Comparison of ENCODE assay signal across 37 cellular contexts in genomic region chr18:78108587-78108986, GRCh38.
"Had no signal": no experiment of that assay in that cellular context is flagged by ENCODE, and none has a peak within 500 bp of the region (broad histone marks: within the 10 kb centered on the region; RNA-seq: fewer than 3 reads in every experiment).

No MANE protein-coding gene starts in this region.

- H3K36me3 Mint-ChIP-seq: activated naive CD4-positive, alpha-beta T cell treated with anti-CD3 and anti-CD28 coated beads, Interleukin-2, amount 10 ng/mL, durations not matched to agents 7 days and 5 days; activated naive CD4-positive, alpha-beta T cell treated with anti-CD3 and anti-CD28 coated beads, Interleukin-2, amount 50 U/mL, for 24 hours; activated naive CD8-positive, alpha-beta T cell; activated naive CD8-positive, alpha-beta T cell treated with anti-CD3 and anti-CD28 coated beads for 36 hours; activated naive CD8-positive, alpha-beta T cell treated with anti-CD3 and anti-CD28 coated beads, Interleukin-2, amount 10 ng/mL, durations not matched to agents 7 days and 5 days; brain had no signal

- H3K4me1 ChIP-seq: adrenal gland, ascending aorta, body of pancreas, breast epithelium had no signal

- H3K36me3 ChIP-seq: adrenal gland, ascending aorta, brain microvascular endothelial cell, breast epithelium, cardiac muscle cell had no signal

- ATAC-seq: activated naive CD4-positive, alpha-beta T cell treated with anti-CD3 and anti-CD28 coated beads, Interleukin-2, amount 50 U/mL, for 72 hours; activated naive CD8-positive, alpha-beta T cell treated with anti-CD3 and anti-CD28 coated beads, Interleukin-2, amount 50 U/mL, for 24 hours; activated T-cell treated with anti-CD3 and anti-CD28 coated beads, Interleukin-2, amount 50 U/mL, for 4 hours; activated T-cell treated with anti-CD3 and anti-CD28 coated beads, Interleukin-2, amount 50 U/mL, for 72 hours; activated T-helper 17 cell treated with anti-CD3 and anti-CD28 coated beads, Interleukin-2, amount 50 U/mL, for 72 hours; body of pancreas had no signal

- H3K4me3 ChIP-seq: adrenal gland, ascending aorta, body of pancreas, breast epithelium, cardiac muscle cell had no signal

- H3K9me3 Mint-ChIP-seq: activated naive CD8-positive, alpha-beta T cell treated with anti-CD3 and anti-CD28 coated beads for 36 hours; activated T-helper 1 cell treated with anti-CD3 and anti-CD28 coated beads, Interleukin-12 subunit alpha, Interleukin-12 subunit beta, Interleukin-2, Interleukin-4 antibody, amounts not matched to agents 30 ng/mL and 10 ng/mL and 1 ng/mL, durations not matched to agents 14 hours and 24 hours and 36 hours had no signal

- H3K9me3 ChIP-seq: adrenal gland, ascending aorta, body of pancreas, breast epithelium had no signal

- H3K27ac Mint-ChIP-seq: activated naive CD4-positive, alpha-beta T cell treated with anti-CD3 and anti-CD28 coated beads for 36 hours; activated naive CD4-positive, alpha-beta T cell treated with anti-CD3 and anti-CD28 coated beads, Interleukin-2, amount 10 ng/mL, durations not matched to agents 7 days and 5 days; activated naive CD4-positive, alpha-beta T cell treated with anti-CD3 and anti-CD28 coated beads, Interleukin-2, amount 50 U/mL, for 24 hours; activated naive CD4-positive, alpha-beta T cell treated with anti-CD3 and anti-CD28 coated beads, Interleukin-2, amount 50 U/mL, for 72 hours; activated naive CD8-positive, alpha-beta T cell; activated naive CD8-positive, alpha-beta T cell treated with anti-CD3 and anti-CD28 coated beads for 36 hours; activated naive CD8-positive, alpha-beta T cell treated with anti-CD3 and anti-CD28 coated beads, Interleukin-2, amount 10 ng/mL, durations not matched to agents 7 days and 5 days; activated naive CD8-positive, alpha-beta T cell treated with anti-CD3 and anti-CD28 coated beads, Interleukin-2, amount 50 U/mL, for 24 hours; activated T-cell treated with anti-CD3 and anti-CD28 coated beads, Interleukin-2, amount 50 U/mL, for 24 hours; activated T-cell treated with anti-CD3 and anti-CD28 coated beads, Interleukin-2, amount 50 U/mL, for 72 hours; activated T-helper 1 cell treated with anti-CD3 and anti-CD28 coated beads, Interleukin-12 subunit alpha, Interleukin-12 subunit beta, Interleukin-2, Interleukin-4 antibody, amounts not matched to agents 30 ng/mL and 10 ng/mL and 1 ng/mL, durations not matched to agents 14 hours and 24 hours and 36 hours; activated T-helper 17 cell treated with anti-CD3 and anti-CD28 coated beads, Interleukin-2, amount 50 U/mL, for 72 hours; activated T-helper 2 cell treated with anti-CD3 and anti-CD28 coated beads, Interferon-gamma antibody, Interleukin-2, Interleukin-4, amounts not matched to agents 10 μg/mL and 5 μg/mL and 100 μg/mL, durations not matched to agents 14 hours and 24 hours and 36 hours; brain had no signal

- H3K4me1 Mint-ChIP-seq: activated naive CD4-positive, alpha-beta T cell treated with anti-CD3 and anti-CD28 coated beads, Interleukin-2, amount 10 ng/mL, durations not matched to agents 7 days and 5 days; activated naive CD4-positive, alpha-beta T cell treated with anti-CD3 and anti-CD28 coated beads, Interleukin-2, amount 50 U/mL, for 24 hours; activated naive CD8-positive, alpha-beta T cell treated with anti-CD3 and anti-CD28 coated beads for 36 hours; activated naive CD8-positive, alpha-beta T cell treated with anti-CD3 and anti-CD28 coated beads, Interleukin-2, amount 10 ng/mL, durations not matched to agents 7 days and 5 days; activated naive CD8-positive, alpha-beta T cell treated with anti-CD3 and anti-CD28 coated beads, Interleukin-2, amount 50 U/mL, for 24 hours; activated T-helper 17 cell treated with anti-CD3 and anti-CD28 coated beads, Interleukin-2, amount 50 U/mL, for 72 hours; central memory CD8-positive, alpha-beta T cell had no signal

- H3K4me3 Mint-ChIP-seq: activated naive CD4-positive, alpha-beta T cell treated with anti-CD3 and anti-CD28 coated beads for 36 hours; activated naive CD4-positive, alpha-beta T cell treated with anti-CD3 and anti-CD28 coated beads, Interleukin-2, amount 10 ng/mL, durations not matched to agents 7 days and 5 days; activated naive CD4-positive, alpha-beta T cell treated with anti-CD3 and anti-CD28 coated beads, Interleukin-2, amount 50 U/mL, for 24 hours; activated naive CD8-positive, alpha-beta T cell; activated naive CD8-positive, alpha-beta T cell treated with anti-CD3 and anti-CD28 coated beads for 36 hours; activated naive CD8-positive, alpha-beta T cell treated with anti-CD3 and anti-CD28 coated beads, Interleukin-2, amount 10 ng/mL, durations not matched to agents 7 days and 5 days; activated naive CD8-positive, alpha-beta T cell treated with anti-CD3 and anti-CD28 coated beads, Interleukin-2, amount 50 U/mL, for 24 hours; activated T-cell treated with anti-CD3 and anti-CD28 coated beads, Interleukin-2, amount 50 U/mL, for 24 hours; activated T-cell treated with anti-CD3 and anti-CD28 coated beads, Interleukin-2, amount 50 U/mL, for 4 hours; activated T-cell treated with anti-CD3 and anti-CD28 coated beads, Interleukin-2, amount 50 U/mL, for 72 hours; activated T-helper 1 cell treated with anti-CD3 and anti-CD28 coated beads, Interleukin-12 subunit alpha, Interleukin-12 subunit beta, Interleukin-2, Interleukin-4 antibody, amounts not matched to agents 30 ng/mL and 10 ng/mL and 1 ng/mL, durations not matched to agents 14 hours and 24 hours and 36 hours; activated T-helper 17 cell treated with anti-CD3 and anti-CD28 coated beads, Interleukin-2, amount 50 U/mL, for 72 hours; brain; central memory CD8-positive, alpha-beta T cell had no signal

- H3K27me3 Mint-ChIP-seq: activated naive CD4-positive, alpha-beta T cell treated with anti-CD3 and anti-CD28 coated beads, Interleukin-2, amount 10 ng/mL, durations not matched to agents 7 days and 5 days; activated naive CD4-positive, alpha-beta T cell treated with anti-CD3 and anti-CD28 coated beads, Interleukin-2, amount 50 U/mL, for 24 hours; activated naive CD8-positive, alpha-beta T cell; activated naive CD8-positive, alpha-beta T cell treated with anti-CD3 and anti-CD28 coated beads, Interleukin-2, amount 10 ng/mL, durations not matched to agents 7 days and 5 days; activated naive CD8-positive, alpha-beta T cell treated with anti-CD3 and anti-CD28 coated beads, Interleukin-2, amount 50 U/mL, for 24 hours; activated T-helper 17 cell treated with anti-CD3 and anti-CD28 coated beads, Interleukin-2, amount 50 U/mL, for 72 hours; central memory CD8-positive, alpha-beta T cell had no signal

- H3K27me3 ChIP-seq: adrenal gland, ascending aorta, body of pancreas, brain microvascular endothelial cell, cardiac muscle cell had no signal

- DNase-seq: activated effector memory CD4-positive, alpha-beta T cell treated with anti-CD3 and anti-CD28 coated beads, Interleukin-2, amount 50 U/mL, for 16 hours; activated effector memory CD4-positive, alpha-beta T cell treated with Interleukin-2 at 50 U/mL for 16 hours; activated gamma-delta T cell; activated gamma-delta T cell treated with Interleukin-2 at 50 U/mL for 16 hours; activated naive CD4-positive, alpha-beta T cell; activated naive CD4-positive, alpha-beta T cell treated with anti-CD3 and anti-CD28 coated beads for 36 hours; activated naive CD4-positive, alpha-beta T cell treated with anti-CD3 and anti-CD28 coated beads, Interleukin-2, amount 10 ng/mL, durations not matched to agents 7 days and 5 days; activated naive CD4-positive, alpha-beta T cell treated with anti-CD3 and anti-CD28 coated beads, Interleukin-2, amount 50 U/mL, for 16 hours; activated naive CD4-positive, alpha-beta T cell treated with Interleukin-2 at 50 U/mL for 16 hours; activated naive CD8-positive, alpha-beta T cell treated with anti-CD3 and anti-CD28 coated beads for 36 hours; activated naive CD8-positive, alpha-beta T cell treated with anti-CD3 and anti-CD28 coated beads, Interleukin-2, amount 10 ng/mL, durations not matched to agents 7 days and 5 days; activated naive CD8-positive, alpha-beta T cell treated with anti-CD3 and anti-CD28 coated beads, Interleukin-2, amount 50 U/mL, for 24 hours; activated T-cell treated with anti-CD3 and anti-CD28 coated beads, Interleukin-2, amount 50 U/mL, for 1 hour; activated T-cell treated with anti-CD3 and anti-CD28 coated beads, Interleukin-2, amount 50 U/mL, for 24 hours; activated T-cell treated with anti-CD3 and anti-CD28 coated beads, Interleukin-2, amount 50 U/mL, for 4 hours; activated T-cell treated with anti-CD3 and anti-CD28 coated beads, Interleukin-2, amount 50 U/mL, for 48 hours; activated T-cell treated with anti-CD3 and anti-CD28 coated beads, Interleukin-2, amount 50 U/mL, for 72 hours; adrenal gland; amniotic stem cell; amygdala; anterior cingulate cortex; aorta; body of pancreas; brain microvascular endothelial cell; central memory CD4-positive, alpha-beta T cell; cerebellar nuclear complex had no signal

- H3K27ac ChIP-seq: adrenal gland, ascending aorta, body of pancreas, brain microvascular endothelial cell, breast epithelium, cardiac muscle cell had no signal
